In genomic region chr20:49420292-49420691, GRCh38 we compare ENCODE assay signal across 1 cellular context.
TF ChIP-seq lines count a peak whose summit lies in the region.

No MANE protein-coding gene starts in this region.

TF ChIP-seq in SK-N-SH, 30 proteins besides CTCF, POLR2A, EP300 and RAD21:
- no peak for TF ChIP-seq TEAD4 (IDR thresholded peaks at IDR 0.05; ENCODE audit: borderline replicate concordance, insufficient read depth)
- TF ChIP-seq EZH2phosphoT487 (IDR thresholded peaks at IDR 0.05; ENCODE audit: borderline replicate concordance, low read depth): no peak
- TF ChIP-seq FOXJ3 (CRISPR knock-in tag; IDR thresholded peaks at IDR 0.05): no peak
- no peak for TF ChIP-seq SMC3 (IDR thresholded peaks at IDR 0.05; ENCODE audit: low read depth, low read length)
- no peak for TF ChIP-seq ZBTB33 (IDR thresholded peaks at IDR 0.05; ENCODE audit: borderline replicate concordance, low read depth)
- TF ChIP-seq MEF2A (IDR thresholded peaks at IDR 0.05; ENCODE audit: borderline replicate concordance, low read depth): no peak
- TF ChIP-seq PBX3 (IDR thresholded peaks at IDR 0.05): no peak
- no peak for TF ChIP-seq SIN3A (IDR thresholded peaks at IDR 0.05; ENCODE audit: borderline replicate concordance, low read depth, low read length)
- no peak for TF ChIP-seq MXI1 (IDR thresholded peaks at IDR 0.05; ENCODE audit: low read depth, low read length)
- no peak for TF ChIP-seq REST (IDR thresholded peaks at IDR 0.05; ENCODE audit: low read depth, low read length)
- TF ChIP-seq YY1 (IDR thresholded peaks at IDR 0.05; ENCODE audit: low read depth): no peak
- TF ChIP-seq RFX5 (IDR thresholded peaks at IDR 0.05; ENCODE audit: low read length): no peak
- TF ChIP-seq FOXM1 (IDR thresholded peaks at IDR 0.05; ENCODE audit: low read depth): no peak
- TF ChIP-seq POLR2AphosphoS5 (IDR thresholded peaks at IDR 0.05; ENCODE audit: low read depth, low read length): no peak
- TF ChIP-seq NRF1 (IDR thresholded peaks at IDR 0.05; ENCODE audit: low read depth, low read length): no peak
- no peak for TF ChIP-seq USF1 (IDR thresholded peaks at IDR 0.05; ENCODE audit: borderline replicate concordance, low read depth)
- TF ChIP-seq GABPA (IDR thresholded peaks at IDR 0.05; ENCODE audit: low read depth): no peak
- no peak for TF ChIP-seq TAF1 (IDR thresholded peaks at IDR 0.05; ENCODE audit: borderline replicate concordance, low read depth, low read length)
- TF ChIP-seq MAX (IDR thresholded peaks at IDR 0.05; ENCODE audit: low read depth): no peak
- no peak for TF ChIP-seq IRF3 (IDR thresholded peaks at IDR 0.05; ENCODE audit: low read depth, low read length)
